Comparison of ENCODE assay signal across 9 cellular contexts in the genomic region with DNA sequence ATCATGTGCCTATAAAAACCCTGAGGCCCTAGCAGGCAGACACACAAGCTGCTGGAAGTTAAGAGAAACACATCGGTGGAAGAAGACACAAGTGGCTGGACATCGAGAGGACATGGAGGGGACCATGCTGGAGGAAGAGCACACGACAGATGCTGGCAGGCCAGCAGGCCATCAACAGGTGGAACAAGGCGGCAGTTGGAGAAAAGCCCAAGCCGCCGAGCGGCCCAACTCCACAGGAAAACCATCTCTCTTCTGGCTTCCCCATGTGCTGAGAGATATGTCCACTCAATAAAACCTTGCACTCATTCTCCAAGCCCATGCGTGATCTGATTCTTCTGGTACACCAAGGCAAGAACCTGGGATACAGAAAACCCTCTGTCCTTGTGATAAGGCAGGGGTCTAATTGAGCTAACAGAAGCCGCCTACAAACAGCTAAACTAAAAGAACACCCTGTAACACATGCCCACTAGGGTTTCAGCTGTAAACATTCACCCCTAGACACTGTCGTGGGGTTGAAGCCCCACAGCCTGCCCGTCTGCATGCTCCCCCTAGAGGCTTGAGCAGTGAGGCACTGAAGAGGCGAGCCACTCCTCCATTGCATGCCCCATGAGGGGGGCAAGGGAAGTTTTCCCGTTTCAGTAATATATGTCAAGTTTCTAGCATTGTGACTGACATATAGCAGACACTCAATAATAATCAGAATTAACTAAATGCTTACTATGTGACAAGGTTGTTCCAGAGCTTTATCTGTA. TPM values are rescaled to one million over a fixed set of nuclear protein-coding genes. Genes with fewer than 3 reads are reported as not detected.
DNase-seq lines count a peak whose midpoint lies in the region; ATAC-seq, FAIRE-seq and TF ChIP-seq lines count a peak whose summit lies in the region.
"Had no signal": no experiment of that assay in that cellular context is flagged by ENCODE, and none has a peak within 500 bp of the region (broad histone marks: within the 10 kb centered on the region; RNA-seq: fewer than 3 reads in every experiment).

No MANE protein-coding gene starts in this region.

- no peak for DNase-seq in D721Med (ENCODE audit: insufficient read length, low spot score)
- peak; percentile 45 for DNase-seq in PC-3
- DNase-seq in foreskin keratinocyte, result no peak
- DNase-seq in GM19240 (ENCODE audit: insufficient read length, low spot score), result no peak
- DNase-seq in nucleus accumbens (lab: John Stamatoyannopoulos, UW), result no peak
- DNase-seq in Right ventricle myocardium inferior (ENCODE audit: missing footprints), result no peak
- no peak for DNase-seq in NCI-H1417 treated with DMSO at 0.1 percent for 48 hours (lab: John Stamatoyannopoulos, UW)

- H3K9ac ChIP-seq in PC-3 (ENCODE audit: low read length), result no peak overlapping the region

- H3K4me3 ChIP-seq in PC-3 (ENCODE audit: low read length), result no peak overlapping the region

- ATAC-seq in GM21576 (IDR thresholded peaks at IDR 0.05; ENCODE audit: unreplicated experiment) (peak; percentile 48), PC-3 (peak; percentile 67), foreskin keratinocyte (peak; percentile 48), Right ventricle myocardium inferior (no peak)

- H2AFZ ChIP-seq in PC-3 (ENCODE audit: low read length), result no peak overlapping the region

- POLR2A ChIA-PET in PC-3 (lab: Charles Lee; ENCODE audit: unreplicated experiment), result no interaction called here

- no peak overlapping the region for H3K4me2 ChIP-seq in PC-3 (ENCODE audit: low read length)

- H3K27me3 ChIP-seq in PC-3 (ENCODE audit: low read length) (no peaks in the 10 kb centered on the region), foreskin keratinocyte (peaks cover under 1% of the 10 kb centered on the region)

- no peaks in the 10 kb centered on the region for H3F3A ChIP-seq in PC-3 (ENCODE audit: low read length, unreplicated experiment)

- H3K4me1 ChIP-seq in PC-3 (ENCODE audit: insufficient read depth, low read length), result no peaks in the 10 kb centered on the region
- H3K4me1 ChIP-seq in foreskin keratinocyte, result no peaks in the 10 kb centered on the region

- BruUV-seq in PC-3 (replicated peaks; lab: Mats Ljungman, UMichigan), result no TSS peak

- TF ChIP-seq CTCF in D721Med (IDR thresholded peaks at IDR 0.05; ENCODE audit: insufficient read depth, missing control alignments) (peak; percentile 15), PC-3 (conservative IDR thresholded peaks at IDR 0.05; ENCODE audit: low read depth, low read length) (peak; percentile 70), foreskin keratinocyte (conservative IDR thresholded peaks at IDR 0.05) (peak; percentile 47)

- H3K36me3 ChIP-seq in PC-3 (ENCODE audit: low read depth, low read length), result no peaks in the 10 kb centered on the region

- intact Hi-C loops in PC-3 (cut with micrococcal nuclease) (no loop called here), Right ventricle myocardium inferior (cut with DNase I) (loop anchor here (10.0 kb wide), 1 partner anchor 369 kb away; no protein-coding TSS in a partner anchor)

- H3K27ac ChIP-seq in PC-3 (ENCODE audit: low read length) (no peak overlapping the region), foreskin keratinocyte (no peak overlapping the region)

- FAIRE-seq in D721Med (lab: Jason Lieb, UNC), result no peak

- no peaks in the 10 kb centered on the region for H3K79me2 ChIP-seq in PC-3 (ENCODE audit: low read length)

- H3K9me2 ChIP-seq in PC-3 (replicated peaks; ENCODE audit: low read length), result no peaks in the 10 kb centered on the region

- H4K20me1 ChIP-seq in PC-3 (ENCODE audit: low read length), result no peaks in the 10 kb centered on the region

- H3K9me3 ChIP-seq in PC-3 (ENCODE audit: low read length), result no peaks in the 10 kb centered on the region

- CTCF ChIA-PET in PC-3 (lab: Charles Lee), result no interaction called here

RNA-seq across cellular contexts. Expression of gene MMP20, which starts 39.0 kb away (rescaled TPM):
- total RNA-seq in PC-3 (2014; rRNA removed) (not detected in 2 replicates), foreskin keratinocyte (not detected in 2 replicates), Right ventricle myocardium inferior (not detected)
- not detected in 2 replicates for polyA plus RNA-seq in foreskin keratinocyte
- total RNA-seq: activated T-helper 1 cell treated with anti-CD3 and anti-CD28 coated beads, Interleukin-12 subunit alpha, Interleukin-12 subunit beta, Interleukin-2, Interleukin-4 antibody, amounts not matched to agents 30 ng/mL and 10 ng/mL and 1 ng/mL, durations not matched to agents 14 hours and 24 hours and 36 hours had no signal

RNA-seq across cellular contexts. Expression of gene MMP27, which starts 41.4 kb away (rescaled TPM):
- not detected in 2 replicates for total RNA-seq in PC-3 (2014; rRNA removed)
- total RNA-seq in foreskin keratinocyte, result not detected in 2 replicates
- not detected in 2 replicates for polyA plus RNA-seq in foreskin keratinocyte
- not detected for total RNA-seq in Right ventricle myocardium inferior
- total RNA-seq: activated T-helper 1 cell treated with anti-CD3 and anti-CD28 coated beads, Interleukin-12 subunit alpha, Interleukin-12 subunit beta, Interleukin-2, Interleukin-4 antibody, amounts not matched to agents 30 ng/mL and 10 ng/mL and 1 ng/mL, durations not matched to agents 14 hours and 24 hours and 36 hours had no signal

Comparison
In these comparisons a context has a peak if more than half of its experiments do, and no peak if none do; other contexts are left out.
1. CTCF ChIP-seq: peak in every context shown above with its lines; median percentile 70 in PC-3; 47 in foreskin keratinocyte; 15 in D721Med.